Comparison of ENCODE assay signal across 1 cellular context in genomic region chr17:38766341-38766740, GRCh38.
TF ChIP-seq lines count a peak whose summit lies in the region.

No MANE protein-coding gene starts in this region.

TF ChIP-seq in HepG2, 621 proteins besides CTCF, POLR2A, EP300 and RAD21:
- TF ChIP-seq SMARCC2 (IDR thresholded peaks at IDR 0.05): no peak
- TF ChIP-seq MED8 (CRISPR knock-in tag; IDR thresholded peaks at IDR 0.05; ENCODE audit: insufficient replicate concordance): no peak
- no peak for TF ChIP-seq HOXA9 (CRISPR knock-in tag; IDR thresholded peaks at IDR 0.05; ENCODE audit: borderline replicate concordance)
- peak; percentile 68 for TF ChIP-seq AGO2 (optimal IDR thresholded peaks at IDR 0.05; ENCODE audit: low read depth, low read length)
- TF ChIP-seq ZNF687 (CRISPR knock-in tag; IDR thresholded peaks at IDR 0.05): 0 out of 2 replicates have a peak, but pooled peaks have one; percentile 14
- TF ChIP-seq BRF2 (CRISPR knock-in tag; IDR thresholded peaks at IDR 0.05): 0 out of 2 replicates have a peak, but pooled peaks have one; percentile 4
- TF ChIP-seq ZBTB33 (CRISPR knock-in tag; IDR thresholded peaks at IDR 0.05): peak; percentile 59; the same call in 1 of the 2 replicates
- TF ChIP-seq FOXO4 (CRISPR knock-in tag; conservative IDR thresholded peaks at IDR 0.05): 0 out of 2 replicates have a peak, but pooled peaks have one; percentile 38
- TF ChIP-seq ZNF879 (CRISPR knock-in tag; IDR thresholded peaks at IDR 0.05): 0 out of 2 replicates have a peak, but pooled peaks have one; percentile 62
